Comparison of ENCODE assay signal across 15 cellular contexts in the genomic region with DNA sequence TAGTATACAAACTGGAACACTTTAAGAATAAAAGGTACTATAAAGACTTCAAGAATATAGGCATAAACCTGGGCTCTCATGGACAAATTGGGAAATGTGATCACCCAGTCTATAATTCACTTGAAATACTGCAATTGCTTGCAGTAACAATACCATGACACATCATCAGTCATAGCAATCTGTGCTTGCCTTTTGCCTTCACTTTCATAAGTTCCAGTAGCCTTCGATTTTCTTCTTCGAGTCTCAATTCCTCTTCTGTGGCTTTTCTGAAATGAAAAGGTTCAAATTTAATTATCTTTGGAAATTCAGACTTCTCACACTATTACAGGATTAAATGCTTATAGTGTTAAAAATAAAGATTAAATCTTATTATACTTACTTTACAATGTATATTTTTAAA.
DNase-seq lines count a peak whose midpoint lies in the region; ATAC-seq, FAIRE-seq and TF ChIP-seq lines count a peak whose summit lies in the region.
"Had no signal": no experiment of that assay in that cellular context is flagged by ENCODE, and none has a peak within 500 bp of the region (broad histone marks: within the 10 kb centered on the region; RNA-seq: fewer than 3 reads in every experiment).

No MANE protein-coding gene starts in this region.

- no peaks in the 10 kb centered on the region for H4K20me1 ChIP-seq in mammary epithelial cell (ENCODE audit: insufficient read depth, low read length)

- dilution Hi-C loops in mammary epithelial cell (cut with HindIII; ENCODE audit: low sequenced_read_pairs): no loop called here

- H3K9me3 ChIP-seq in mammary epithelial cell (replicated peaks; ENCODE audit: insufficient read depth, low read length) (no peaks in the 10 kb centered on the region), prostate gland (no peaks in the 10 kb centered on the region)
- H3K9me3 ChIP-seq: suprapubic skin had no signal

- DNase-seq in GM18507 (ENCODE audit: extremely low spot score, insufficient read length, low read depth): no peak
- DNase-seq in mammary epithelial cell: peak; percentile 27
- no peak for DNase-seq in HuH-7.5 (ENCODE audit: low spot score)
- DNase-seq in lower leg skin (ENCODE audit: low spot score in 2 of 2): no peak
- DNase-seq in prostate gland (ENCODE audit: low spot score): no peak
- DNase-seq in substantia nigra (lab: John Stamatoyannopoulos, UW): no peak
- DNase-seq: activated T-cell treated with anti-CD3 and anti-CD28 coated beads, Interleukin-2, amount 50 U/mL, for 1 hour; GDM1; IMR-90; NCI-H2081; psoas muscle had no signal

- intact Hi-C loops in mammary epithelial cell (cut with micrococcal nuclease): no loop called here
- intact Hi-C loops in lower leg skin (cut with DNase I; ENCODE audit: low total_unique reads): no loop called here
- intact Hi-C loops in prostate gland (cut with DNase I): no loop called here

- no peak overlapping the region for H3K4me3 ChIP-seq in mammary epithelial cell (replicated peaks in 1 of 3; ENCODE audit: insufficient read depth in 1 of 3, low read depth in 2 of 3, low read length in 3 of 3)
- no peak overlapping the region for H3K4me3 ChIP-seq in lower leg skin (ENCODE audit: low read depth, poor library complexity, severe bottlenecking)
- H3K4me3 ChIP-seq in prostate gland: no peak overlapping the region
- H3K4me3 ChIP-seq: psoas muscle, suprapubic skin had no signal

- no peak overlapping the region for H2AFZ ChIP-seq in mammary epithelial cell (ENCODE audit: low read depth, low read length)

- H3K4me2 ChIP-seq in mammary epithelial cell (ENCODE audit: insufficient read depth, low read depth, low read length): no peak overlapping the region

- CTCF ChIA-PET in mammary epithelial cell (lab: Charles Lee; ENCODE audit: low non-redundant PET): no interaction called here

- H3K4me1 ChIP-seq in mammary epithelial cell (ENCODE audit: insufficient read depth, low read length) (no peaks in the 10 kb centered on the region), prostate gland (replicated peaks) (no peaks in the 10 kb centered on the region)
- H3K4me1 ChIP-seq: psoas muscle, suprapubic skin had no signal

- in situ Hi-C loops in mammary epithelial cell (cut with MboI; ENCODE audit: low sequenced_read_pairs in 2 of 2): no loop called here

- WGBS in mammary epithelial cell (ENCODE audit: low coverage, missing lambda C conversion rate): 58% methylated on average over 2 of the region's 2 CpGs
- WGBS in lower leg skin, 2 donors: 85 to 90% methylated on average over 2 of the region's 2 CpGs
- WGBS in prostate gland: 90% methylated on average over 2 of the region's 2 CpGs

- no TSS peak for BruUV-seq in mammary epithelial cell (replicated peaks; lab: Mats Ljungman, UMichigan)

- no peak overlapping the region for H3K9ac ChIP-seq in mammary epithelial cell (ENCODE audit: insufficient read depth, low read length)

- FAIRE-seq in GM18507 (lab: Jason Lieb, UNC): peak; percentile 56
- FAIRE-seq: H54 had no signal

- ATAC-seq in GM21526 (IDR thresholded peaks at IDR 0.05; ENCODE audit: low FRiP score, unreplicated experiment) (peak; percentile 85), HG03354 (IDR thresholded peaks at IDR 0.05; ENCODE audit: poor library complexity, severe bottlenecking, unreplicated experiment) (peak; percentile 74)
- ATAC-seq: psoas muscle had no signal

- TF ChIP-seq CTCF in mammary epithelial cell (conservative IDR thresholded peaks at IDR 0.05 in 1 of 2, IDR thresholded peaks at IDR 0.05 in 1 of 2; ENCODE audit: extremely low read depth in 1 of 2, insufficient read depth in 1 of 2, low read depth in 1 of 2, low read length in 2 of 2): no peak
- no peak for TF ChIP-seq CTCF in lower leg skin (IDR thresholded peaks at IDR 0.05)
- no peak for TF ChIP-seq CTCF in prostate gland (IDR thresholded peaks at IDR 0.05)

- no peaks in the 10 kb centered on the region for H3K36me3 ChIP-seq in mammary epithelial cell (ENCODE audit: insufficient read depth, low read length)
- no peaks in the 10 kb centered on the region for H3K36me3 ChIP-seq in prostate gland
- H3K36me3 ChIP-seq: suprapubic skin had no signal

- H3K79me2 ChIP-seq in mammary epithelial cell (ENCODE audit: insufficient read depth, low read length): no peaks in the 10 kb centered on the region

- H3K27ac ChIP-seq in mammary epithelial cell (ENCODE audit: insufficient read depth, low read depth, low read length) (no peak overlapping the region), prostate gland (no peak overlapping the region), substantia nigra (ENCODE audit: low read depth, low read length, poor library complexity, severe bottlenecking) (no peak overlapping the region)
- H3K27ac ChIP-seq: psoas muscle, suprapubic skin had no signal

- TF ChIP-seq POLR2A in lower leg skin (IDR thresholded peaks at IDR 0.05) (no peak), prostate gland (IDR thresholded peaks at IDR 0.05) (no peak)

- H3K27me3 ChIP-seq in mammary epithelial cell (ENCODE audit: insufficient read depth, low read length): peaks cover 3% of the 10 kb centered on the region
- no peaks in the 10 kb centered on the region for H3K27me3 ChIP-seq in prostate gland (replicated peaks; ENCODE audit: insufficient read depth)
- H3K27me3 ChIP-seq: suprapubic skin had no signal
